Comparison of ENCODE assay signal across 8 cellular contexts in the genomic region with DNA sequence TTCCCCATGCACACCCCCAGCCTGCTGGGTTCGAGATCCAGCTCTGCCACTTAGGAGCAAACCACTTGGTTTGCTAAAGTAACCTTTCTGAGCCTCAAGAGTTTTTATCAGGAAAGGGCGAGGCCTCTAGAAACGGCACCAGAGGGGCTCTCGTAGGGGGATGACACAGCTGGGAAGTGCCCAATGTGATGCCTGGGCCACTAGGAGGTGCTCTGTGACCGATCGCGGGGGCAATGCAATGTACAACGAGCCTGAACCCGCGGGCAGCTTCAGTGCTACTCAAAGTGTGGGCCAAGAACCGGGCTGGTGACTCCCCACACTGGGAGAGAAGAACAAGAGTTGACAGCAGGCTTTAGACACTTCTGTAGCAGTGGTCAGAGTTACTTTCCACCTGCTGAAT. TPM values are rescaled to one million over a fixed set of nuclear protein-coding genes. Genes with fewer than 3 reads are reported as not detected.
DNase-seq lines count a peak whose midpoint lies in the region; ATAC-seq, FAIRE-seq and TF ChIP-seq lines count a peak whose summit lies in the region.

No MANE protein-coding gene starts in this region.

- no peak overlapping the region for H3K4me3 Mint-ChIP-seq in brain

- no peak overlapping the region for H3K27ac Mint-ChIP-seq in brain

- H3K36me3 ChIP-seq in Panc1 (ENCODE audit: control insufficient read depth, insufficient read depth, low read length) = no peaks in the 10 kb centered on the region
- H3K36me3 ChIP-seq in neuronal stem cell (replicated peaks in 1 of 2; ENCODE audit: control insufficient read depth in 2 of 2, insufficient read depth in 2 of 2, low read length in 2 of 2) = no peaks in the 10 kb centered on the region

- CTCF ChIA-PET in Panc1 (lab: Charles Lee) = no interaction called here

- no CpG with 5 or more reads among the region's 11 CpGs for WGBS in neuronal stem cell (ENCODE audit: extremely low coverage in 2 of 2, insufficient read length in 2 of 2, insufficient replicate concordance in 1 of 2), 2 donors

- H2BK12ac ChIP-seq in neuronal stem cell (ENCODE audit: low read length) = no peak overlapping the region

- POLR2A ChIA-PET in Panc1 (lab: Charles Lee) = no interaction called here

- H2BK120ac ChIP-seq in neuronal stem cell (ENCODE audit: low read depth, low read length) = no peak overlapping the region

- H3K27me3 ChIP-seq in Panc1 (ENCODE audit: control insufficient read depth, insufficient read depth, low read length) = no peaks in the 10 kb centered on the region
- H3K27me3 ChIP-seq in neuronal stem cell (ENCODE audit: control insufficient read depth in 3 of 3, insufficient read depth in 3 of 3, low read depth in 1 of 3, low read length in 3 of 3) = no peaks in the 10 kb centered on the region

- no peak overlapping the region for H4K8ac ChIP-seq in neuronal stem cell (ENCODE audit: low read depth, low read length)

- DNase-seq in AML-193 (lab: John Stamatoyannopoulos, UW) (peak; percentile 16 to 21), GM19239 (ENCODE audit: insufficient read length, low spot score) (peak; percentile 32), Panc1 (ENCODE audit: low read depth, low spot score) (no peak), neuronal stem cell (ENCODE audit: low spot score) (no peak), Ammon's horn (ENCODE audit: low spot score) (no peak)

- in situ Hi-C loops in Panc1 (cut with HindIII; ENCODE audit: low pct_unique_long_range_greater_than_20kb, low sequenced_read_pairs) = no loop called here

- peaks cover 21% of the 10 kb centered on the region for H3K27me3 Mint-ChIP-seq in brain

- no peaks in the 10 kb centered on the region for H3K79me1 ChIP-seq in neuronal stem cell (ENCODE audit: low read depth, low read length)

- no peaks in the 10 kb centered on the region for H3K9me3 ChIP-seq in Panc1 (ENCODE audit: control insufficient read depth, insufficient read depth, low read depth, low read length)
- peaks cover 0 to 2% of the 10 kb centered on the region in 2 donors for H3K9me3 ChIP-seq in neuronal stem cell (replicated peaks in 1 of 2; ENCODE audit: control insufficient read depth in 2 of 2, insufficient read depth in 1 of 2, low read depth in 1 of 2, low read length in 2 of 2)

- no peak overlapping the region for H3K23ac ChIP-seq in neuronal stem cell (ENCODE audit: low read depth, low read length, poor library complexity)

- no peaks in the 10 kb centered on the region for H3K4me1 ChIP-seq in Panc1 (ENCODE audit: control insufficient read depth, insufficient read depth, low read length)
- peaks cover 2 to 8% of the 10 kb centered on the region in 2 donors for H3K4me1 ChIP-seq in neuronal stem cell (ENCODE audit: control insufficient read depth in 2 of 2, insufficient read depth in 1 of 2, low read depth in 1 of 2, low read length in 2 of 2)

- no peak overlapping the region for H3K4me2 ChIP-seq in neuronal stem cell (ENCODE audit: insufficient read depth, low read length, poor library complexity, severe bottlenecking)

- no peak overlapping the region for H3K4ac ChIP-seq in neuronal stem cell (ENCODE audit: low read length)

- ATAC-seq in Panc1 = peak; percentile 72
- no peak for ATAC-seq in GM18907 (IDR thresholded peaks at IDR 0.05; ENCODE audit: unreplicated experiment)
- no peak for ATAC-seq in HG03378 (IDR thresholded peaks at IDR 0.05; ENCODE audit: unreplicated experiment)

- H3K14ac ChIP-seq in neuronal stem cell (ENCODE audit: low read length) = no peak overlapping the region

- no peak overlapping the region for H4K91ac ChIP-seq in neuronal stem cell (ENCODE audit: low read depth, low read length, poor library complexity)

- FAIRE-seq in GM19239 (lab: Jason Lieb, UNC) = peak; percentile 11

- H3K4me3 ChIP-seq in Panc1 (ENCODE audit: low read depth in 2 of 2, low read length in 2 of 2) = no peak overlapping the region
- no peak overlapping the region for H3K4me3 ChIP-seq in neuronal stem cell (ENCODE audit: low read length in 2 of 2)

- intact Hi-C loops in Panc1 (cut with micrococcal nuclease; ENCODE audit: unreplicated experiment) = no loop called here

- H2AFZ ChIP-seq in neuronal stem cell (ENCODE audit: low read length) = peak overlapping the region; percentile 51

- H3K4me1 Mint-ChIP-seq in brain = no peaks in the 10 kb centered on the region

- no peak overlapping the region for H3K9ac ChIP-seq in neuronal stem cell (ENCODE audit: low read depth, low read length, poor library complexity)

- H3K18ac ChIP-seq in neuronal stem cell (ENCODE audit: low read length) = no peak overlapping the region

- H3K9me3 Mint-ChIP-seq in brain = no peaks in the 10 kb centered on the region

- BruUV-seq in Panc1 (replicated peaks; lab: Mats Ljungman, UMichigan) = no TSS peak

- H2AK5ac ChIP-seq in neuronal stem cell (ENCODE audit: low read depth, low read length) = no peak overlapping the region

- H3K27ac ChIP-seq in Panc1 (ENCODE audit: low read length) (no peak overlapping the region), neuronal stem cell (replicated peaks; ENCODE audit: low read length) (no peak overlapping the region)

- H2BK5ac ChIP-seq in neuronal stem cell (ENCODE audit: low read length) = no peak overlapping the region

- TF ChIP-seq CTCF in Panc1 (IDR thresholded peaks at IDR 0.05) (peak; percentile 73), brain (conservative IDR thresholded peaks at IDR 0.05) (peak; percentile 28 to 41)

- no peaks in the 10 kb centered on the region for H3K36me3 Mint-ChIP-seq in brain

- H2BK15ac ChIP-seq in neuronal stem cell (ENCODE audit: low read length) = no peak overlapping the region

RNA-seq across cellular contexts. Expression of a gene that starts 9.4 kb away (rescaled TPM):
- total RNA-seq in Panc1 (2021; ENCODE audit: unreplicated experiment) = not detected
- polyA plus RNA-seq in Panc1 (2012; ENCODE audit: insufficient read length) = not detected
- 14.4 TPM for polyA plus RNA-seq in brain (ENCODE audit: insufficient read depth, low read depth, low replicate concordance)
- polyA plus RNA-seq in neuronal stem cell (2013, experiment 1 of 2) = 0.52 TPM
- polyA plus RNA-seq in neuronal stem cell (2013, experiment 2 of 2) = 0.72 TPM

RNA-seq across cellular contexts. Expression of a gene that starts 15.3 kb away (rescaled TPM):
- total RNA-seq in Panc1 (2021; ENCODE audit: unreplicated experiment) = 46.6 TPM
- 32.1 TPM for polyA plus RNA-seq in Panc1 (2012; ENCODE audit: insufficient read length)
- polyA plus RNA-seq in brain (ENCODE audit: insufficient read depth, low read depth, low replicate concordance) = 16.6 TPM
- polyA plus RNA-seq in neuronal stem cell (2013, experiment 1 of 2) = 7.9 TPM
- 8.4 TPM for polyA plus RNA-seq in neuronal stem cell (2013, experiment 2 of 2)

RNA-seq across cellular contexts. Expression of a gene that starts 22.6 kb away (rescaled TPM):
- total RNA-seq in Panc1 (2021; ENCODE audit: unreplicated experiment) = 19.2 TPM
- 25.0 TPM for polyA plus RNA-seq in Panc1 (2012; ENCODE audit: insufficient read length)
- polyA plus RNA-seq in brain (ENCODE audit: insufficient read depth, low read depth, low replicate concordance) = 7.5 TPM
- polyA plus RNA-seq in neuronal stem cell (2013, experiment 1 of 2) = 3.1 TPM
- polyA plus RNA-seq in neuronal stem cell (2013, experiment 2 of 2) = 2.7 TPM

RNA-seq across cellular contexts. Expression of a gene that starts 41.2 kb away (rescaled TPM):
- total RNA-seq in Panc1 (2021; ENCODE audit: unreplicated experiment) = 24.4 TPM
- 21.7 TPM for polyA plus RNA-seq in Panc1 (2012; ENCODE audit: insufficient read length)
- polyA plus RNA-seq in brain (ENCODE audit: insufficient read depth, low read depth, low replicate concordance) = 11.5 TPM
- polyA plus RNA-seq in neuronal stem cell (2013, experiment 1 of 2) = 9.2 TPM
- polyA plus RNA-seq in neuronal stem cell (2013, experiment 2 of 2) = 8.9 TPM

Comparison
In these comparisons a context has a peak if more than half of its experiments do, and no peak if none do; other contexts are left out.
1. DNase-seq: peak in AML-193 (2 of 2) and GM19239 (single experiment); none in Panc1 (single experiment), neuronal stem cell (single experiment) and Ammon's horn (single experiment).